8 cellular contexts compared by ENCODE assay signal in the genomic region with DNA sequence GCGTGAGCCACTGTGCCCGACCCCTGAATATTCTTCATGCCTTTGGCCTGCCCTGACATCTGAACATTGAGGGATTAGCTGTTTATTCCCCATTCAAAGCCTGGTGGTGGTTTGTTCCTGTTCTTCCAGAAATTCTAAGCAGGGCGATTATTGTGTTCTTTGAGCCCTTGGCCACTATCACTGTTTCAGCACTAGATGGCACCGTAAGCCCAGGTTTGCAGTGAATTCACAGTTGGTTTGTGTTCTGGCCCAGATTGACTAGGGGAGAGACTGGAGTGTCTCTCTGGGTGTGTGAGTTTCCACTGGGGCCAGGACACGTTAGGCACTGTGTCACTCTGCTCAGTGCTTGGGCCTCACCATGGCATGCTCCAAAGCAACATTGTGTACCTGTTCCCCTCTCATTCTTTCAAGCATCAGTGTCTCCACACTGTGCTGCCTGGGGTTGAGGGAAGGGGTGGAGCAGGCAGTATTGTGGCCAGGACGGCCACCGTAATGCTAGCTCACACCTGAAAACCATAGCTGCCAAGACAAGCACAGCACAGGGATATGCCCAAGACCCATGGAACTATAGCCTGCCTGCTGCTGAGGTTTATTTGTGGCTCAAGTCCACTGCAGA. TPM values are rescaled to one million over a fixed set of nuclear protein-coding genes. Genes with fewer than 3 reads are reported as not detected.
A peak's percentile ranks its signal among the peaks of the same experiment; 100 is the strongest.
DNase-seq lines count a peak whose midpoint lies in the region; ATAC-seq and TF ChIP-seq lines count a peak whose summit lies in the region.

No MANE protein-coding gene starts in this region.

- peak in 1 of 3 experiments; percentile 22 for TF ChIP-seq CTCF in ascending aorta (IDR thresholded peaks at IDR 0.05)

- no peak overlapping the region for H3K9ac ChIP-seq in adipocyte (ENCODE audit: low read length)

- H3K36me3 ChIP-seq in adipocyte (ENCODE audit: control insufficient read depth, insufficient read depth, low read length, severe bottlenecking), result no peaks in the 10 kb centered on the region
- peaks cover 0 to 2% of the 10 kb centered on the region in 2 donors for H3K36me3 ChIP-seq in ascending aorta

- peak; percentile 92 for ATAC-seq in left lobe of liver
- ATAC-seq in HG03460 (IDR thresholded peaks at IDR 0.05; ENCODE audit: unreplicated experiment), result no peak

- no peak overlapping the region for H3K27ac ChIP-seq in ascending aorta

- H3K4me3 ChIP-seq in adipocyte (ENCODE audit: low read length), result no peak overlapping the region
- no peak overlapping the region for H3K4me3 ChIP-seq in ascending aorta

- H3K9me3 ChIP-seq in adipocyte (ENCODE audit: control insufficient read depth, low read length) (peaks cover 4% of the 10 kb centered on the region), ascending aorta (peaks cover 5 to 17% of the 10 kb centered on the region in 2 donors)

- no peaks in the 10 kb centered on the region for H3K27me3 ChIP-seq in adipocyte (replicated peaks; ENCODE audit: control insufficient read depth, insufficient read depth, low read length)
- H3K27me3 ChIP-seq in ascending aorta, result no peaks in the 10 kb centered on the region

- peak; percentile 52 for DNase-seq in DMS 273 (lab: John Stamatoyannopoulos, UW; ENCODE audit: unreplicated experiment)
- no peak for DNase-seq in DMS 273 treated with DMSO at 0.1 percent for 48 hours (lab: John Stamatoyannopoulos, UW)
- peak; percentile 48 for DNase-seq in LHCN-M2 (ENCODE audit: low read depth)
- peak; percentile 34 for DNase-seq in adipocyte (ENCODE audit: low read depth)
- DNase-seq in left lobe of liver (ENCODE audit: low spot score), result no peak
- DNase-seq in NCI-H1092 treated with DMSO at 0.1 percent for 48 hours (lab: John Stamatoyannopoulos, UW), result no peak
- DNase-seq in ascending aorta (ENCODE audit: low spot score in 2 of 2), result no peak

- intact Hi-C loops in ascending aorta (cut with DNase I), result no loop called here

- H3K4me1 ChIP-seq in adipocyte (ENCODE audit: control insufficient read depth, insufficient read depth, low read length) (peaks cover 17% of the 10 kb centered on the region), ascending aorta (no peaks in the 10 kb centered on the region)

RNA-seq across cellular contexts. Expression of a gene that starts 52.7 kb away (rescaled TPM):
- 28.8 and 32.5 TPM in 2 replicates for total RNA-seq in LHCN-M2 (2014; rRNA removed)
- polyA plus RNA-seq in LHCN-M2 (2012), result 7.6 TPM
- 12.1 TPM for total RNA-seq in left lobe of liver
- 7.3 TPM for total RNA-seq in ascending aorta

Comparison
In these comparisons a context has a peak if more than half of its experiments do, and no peak if none do; other contexts are left out.
1. DNase-seq: peak in DMS 273 (single experiment), LHCN-M2 (single experiment) and adipocyte (single experiment); none in DMS 273 treated with DMSO at 0.1 percent for 48 hours (single experiment), left lobe of liver (single experiment), NCI-H1092 treated with DMSO at 0.1 percent for 48 hours (single experiment) and ascending aorta (0 of 2).